Comparison of ENCODE assay signal across 12 cellular contexts in genomic region chr4:6944311-6945051, GRCh38. TPM values are rescaled to one million over a fixed set of nuclear protein-coding genes. Genes with fewer than 3 reads are reported as not detected.
DNase-seq lines count a peak whose midpoint lies in the region; ATAC-seq, FAIRE-seq and TF ChIP-seq lines count a peak whose summit lies in the region.
"Had no signal": no experiment of that assay in that cellular context is flagged by ENCODE, and none has a peak within 500 bp of the region (broad histone marks: within the 10 kb centered on the region; RNA-seq: fewer than 3 reads in every experiment).

No MANE protein-coding gene starts in this region.

- no peak for FAIRE-seq in frontal cortex (lab: Jason Lieb, UNC)

- H2AFZ ChIP-seq in osteoblast (ENCODE audit: low read length): no peak overlapping the region
- H2AFZ ChIP-seq: GM23248 had no signal

- WGBS in ectodermal cell, 2 experiments: 56 to 60% methylated on average over 20 of the region's 20 CpGs

- TF ChIP-seq CTCF in osteoblast (IDR thresholded peaks at IDR 0.05; ENCODE audit: extremely low read depth, low read depth, low read length): no peak

- no peak overlapping the region for H3K4me2 ChIP-seq in osteoblast (ENCODE audit: insufficient read depth, low read length)

- DNase-seq in CD1c-positive myeloid dendritic cell (ENCODE audit: extremely low spot score) (peak; percentile 3), osteoblast (ENCODE audit: insufficient read length, low spot score, missing footprints) (peak; percentile 46), NAMALWA (ENCODE audit: low spot score) (no peak), frontal cortex (ENCODE audit: low spot score in 2 of 2) (no peak), iPS-NIHi11 (ENCODE audit: low spot score) (no peak)
- DNase-seq: activated CD4-positive, alpha-beta T cell treated with anti-CD3 and anti-CD28 coated beads, Interleukin-2, amount 50 U/mL, for 1 hour; GM23248; NCI-H1417; SW 1271 had no signal

- H3K27ac ChIP-seq in HUES6 (ENCODE audit: low read depth, low read length) (no peak overlapping the region), ectodermal cell (ENCODE audit: insufficient read depth, low read depth, low read length, poor library complexity, severe bottlenecking) (peak overlapping the region; percentile 39), osteoblast (ENCODE audit: low read depth, low read length) (no peak overlapping the region)
- H3K27ac ChIP-seq: GM23248 had no signal

- H3K9me3 ChIP-seq in HUES6 (ENCODE audit: control insufficient read depth, insufficient read depth, low read depth, low read length): no peaks in the 10 kb centered on the region
- H3K9me3 ChIP-seq in ectodermal cell (ENCODE audit: control insufficient read depth, low read length): no peaks in the 10 kb centered on the region
- H3K9me3 ChIP-seq in osteoblast (ENCODE audit: low read depth, low read length): no peaks in the 10 kb centered on the region

- H3K9ac ChIP-seq in HUES6 (ENCODE audit: low read length): peak overlapping the region; percentile 0
- H3K9ac ChIP-seq: GM23248 had no signal

- H4K20me1 ChIP-seq in osteoblast (ENCODE audit: insufficient read depth, low read length): no peaks in the 10 kb centered on the region

- ATAC-seq in GM18873 (IDR thresholded peaks at IDR 0.05; ENCODE audit: low FRiP score, unreplicated experiment): no peak

- H3K36me3 ChIP-seq in HUES6 (ENCODE audit: control insufficient read depth, insufficient read depth, low read length): no peaks in the 10 kb centered on the region
- no peaks in the 10 kb centered on the region for H3K36me3 ChIP-seq in ectodermal cell (ENCODE audit: control insufficient read depth, insufficient read depth, low read length)
- no peaks in the 10 kb centered on the region for H3K36me3 ChIP-seq in osteoblast (ENCODE audit: insufficient read depth, low read length)

- no peak overlapping the region for H3K4me3 ChIP-seq in HUES6 (ENCODE audit: low read depth, low read length)
- no peak overlapping the region for H3K4me3 ChIP-seq in ectodermal cell (ENCODE audit: insufficient read depth, low read depth, low read length)
- H3K4me3 ChIP-seq in osteoblast (ENCODE audit: insufficient read depth, low read length): no peak overlapping the region
- H3K4me3 ChIP-seq: GM23248 had no signal

- peaks cover 7% of the 10 kb centered on the region for H3K79me2 ChIP-seq in osteoblast (ENCODE audit: insufficient read depth, low read length)

- H3K4me1 ChIP-seq in HUES6 (ENCODE audit: control insufficient read depth, insufficient read depth, low read length) (peaks cover 52% of the 10 kb centered on the region), ectodermal cell (ENCODE audit: control insufficient read depth, insufficient read depth, low read length) (peaks cover 37% of the 10 kb centered on the region), osteoblast (ENCODE audit: insufficient read depth, low read length) (peaks cover 19% of the 10 kb centered on the region)

- H3K27me3 ChIP-seq in HUES6 (ENCODE audit: control insufficient read depth, insufficient read depth, low read length) (no peaks in the 10 kb centered on the region), ectodermal cell (ENCODE audit: control insufficient read depth, insufficient read depth, low read length, poor library complexity, severe bottlenecking) (no peaks in the 10 kb centered on the region), osteoblast (ENCODE audit: insufficient read depth, low read length) (no peaks in the 10 kb centered on the region)

RNA-seq across cellular contexts. Expression of gene TBC1D14, which starts 34.9 kb away (rescaled TPM):
- polyA plus RNA-seq in ectodermal cell (2013, experiment 1 of 4): 57.5 TPM
- 59.8 TPM for polyA plus RNA-seq in ectodermal cell (2013, experiment 2 of 4)
- 43.5 TPM for polyA plus RNA-seq in ectodermal cell (2013, experiment 3 of 4)
- 43.4 TPM for polyA plus RNA-seq in ectodermal cell (2013, experiment 4 of 4)
- total RNA-seq in osteoblast: 39.4 and 42.1 TPM in 2 replicates
- total RNA-seq in frontal cortex: 207 TPM

Comparison
In these comparisons a context has a peak if more than half of its experiments do, and no peak if none do; other contexts are left out.
1. DNase-seq: peak in CD1c-positive myeloid dendritic cell (single experiment) and osteoblast (single experiment); none in NAMALWA (single experiment), frontal cortex (0 of 2) and iPS-NIHi11 (single experiment).